ENCODE assay signal across 7 cellular contexts in the genomic region with DNA sequence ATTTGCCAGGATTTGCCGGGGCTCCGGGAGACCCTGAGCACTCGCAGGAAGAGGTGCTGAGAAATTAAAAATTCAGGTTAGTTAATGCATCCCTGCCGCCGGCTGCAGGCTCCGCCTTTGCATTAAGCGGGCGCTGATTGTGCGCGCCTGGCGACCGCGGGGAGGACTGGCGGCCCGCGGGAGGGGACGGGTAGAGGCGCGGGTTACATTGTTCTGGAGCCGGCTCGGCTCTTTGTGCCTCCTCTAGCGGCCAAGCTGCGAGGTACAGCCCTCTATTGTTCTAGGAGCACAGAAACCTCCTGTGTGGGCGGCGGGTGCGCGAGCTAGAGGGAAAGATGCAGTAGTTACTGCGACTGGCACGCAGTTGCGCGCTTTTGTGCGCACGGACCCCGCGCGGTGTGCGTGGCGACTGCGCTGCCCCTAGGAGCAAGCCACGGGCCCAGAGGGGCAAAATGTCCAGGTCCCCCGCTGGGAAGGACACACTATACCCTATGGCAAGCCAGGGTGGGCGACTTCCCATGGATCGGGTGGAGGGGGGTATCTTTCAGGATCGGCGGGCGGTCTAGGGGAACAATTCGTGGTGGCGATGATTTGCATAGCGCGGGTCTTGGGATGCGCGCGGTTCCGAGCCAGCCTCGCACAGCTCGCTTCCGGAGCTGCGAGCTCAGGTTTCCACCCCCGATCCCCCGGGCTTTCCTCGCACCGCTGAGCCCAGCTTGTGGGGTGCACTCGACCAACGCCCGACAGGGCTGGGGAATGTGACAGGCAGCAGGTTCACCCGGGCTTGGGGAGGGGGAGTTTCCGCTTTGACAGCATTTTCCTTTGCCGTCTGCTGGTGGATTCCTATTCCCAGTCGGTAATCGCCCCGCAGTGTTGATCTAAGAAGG. TPM values are rescaled to one million over a fixed set of nuclear protein-coding genes. Genes with fewer than 3 reads are reported as not detected.
DNase-seq lines count a peak whose midpoint lies in the region; ATAC-seq and TF ChIP-seq lines count a peak whose summit lies in the region.

No MANE protein-coding gene starts in this region.

- H3K9me3 ChIP-seq in right cardiac atrium (ENCODE audit: control insufficient read depth, low read length) (no peaks in the 10 kb centered on the region), gastrocnemius medialis (no peaks in the 10 kb centered on the region)

- in situ Hi-C loops in gastrocnemius medialis (cut with MboI; ENCODE audit: low sequenced_read_pairs in 4 of 4): no loop called here

- H3K27ac ChIP-seq in right cardiac atrium (ENCODE audit: low read length): no peak overlapping the region
- H3K27ac ChIP-seq in gastrocnemius medialis: no peak overlapping the region

- H3K36me3 ChIP-seq in gastrocnemius medialis: no peaks in the 10 kb centered on the region

- no peak for TF ChIP-seq POLR2A in gastrocnemius medialis (IDR thresholded peaks at IDR 0.05)

- H3K4me1 ChIP-seq in right cardiac atrium (ENCODE audit: control insufficient read depth, insufficient read depth, low read length) (peaks cover 2% of the 10 kb centered on the region), gastrocnemius medialis (peaks cover 38 to 51% of the 10 kb centered on the region in 2 donors)

- ATAC-seq in HG03139 (IDR thresholded peaks at IDR 0.05; ENCODE audit: unreplicated experiment) (peak; percentile 62), right cardiac atrium (peak in 1 of 2 donors; percentile 68), gastrocnemius medialis (no peak), HG02970 (IDR thresholded peaks at IDR 0.05; ENCODE audit: low FRiP score, unreplicated experiment) (no peak)

- intact Hi-C loops in right cardiac atrium (cut with DNase I) (loop anchor here in 1 of 4 donors (10.0 kb wide), 1 partner anchor 733 kb away; no protein-coding TSS in a partner anchor), gastrocnemius medialis (cut with DNase I; ENCODE audit: low total_unique reads) (loop anchor here (5.0 kb wide), 1 partner anchor 184 kb away; the partner anchor contains the start of gene NARS1)

- H3K4me3 ChIP-seq in right cardiac atrium (ENCODE audit: low read length) (peak overlapping the region; percentile 27), gastrocnemius medialis (peak overlapping the region; percentile 6 to 42 (median 26))

- DNase-seq in GM10266 (ENCODE audit: extremely low spot score) (peak; percentile 78), NCI-H526 treated with DMSO at 0.1 percent for 48 hours (lab: John Stamatoyannopoulos, UW) (peak; percentile 92), right cardiac atrium (peak; percentile 50 to 70 (median 61)), gastrocnemius medialis (no peak)
- DNase-seq in activated naive CD4-positive, alpha-beta T cell treated with Interleukin-2 at 50 U/mL for 16 hours: peak; percentile 37

- peak; percentile 52 for TF ChIP-seq CTCF in GM10266 (IDR thresholded peaks at IDR 0.05; ENCODE audit: control insufficient read depth, insufficient read depth, low read depth, missing control alignments)
- TF ChIP-seq CTCF in gastrocnemius medialis (IDR thresholded peaks at IDR 0.05 in 4 of 5, conservative IDR thresholded peaks at IDR 0.05 in 1 of 5): peak in 4 of 5 experiments; percentile 29 to 45 (median 34)

- H3K27me3 ChIP-seq in right cardiac atrium (ENCODE audit: control insufficient read depth, insufficient read depth): peaks cover 5% of the 10 kb centered on the region
- H3K27me3 ChIP-seq in gastrocnemius medialis: peaks cover 90 to 94% (median 90%) of the 10 kb centered on the region in 3 donors

- 1% methylated on average over 71 of the region's 71 CpGs for WGBS in right cardiac atrium

RNA-seq across cellular contexts. Expression of gene ONECUT2, which starts 2.9 kb away (rescaled TPM):
- under 1 TPM in 3 of 4 donors, not detected in 1; 0.03 to 0.20 (median 0.09) TPM for total RNA-seq in right cardiac atrium
- 0.02 TPM for polyA plus RNA-seq in right cardiac atrium
- under 1 TPM in 3 of 4 donors, not detected in 1; under 0.01 to 0.15 (median 0.04) TPM for total RNA-seq in gastrocnemius medialis

Comparison
In these comparisons a context has a peak if more than half of its experiments do, and no peak if none do; other contexts are left out.
1. DNase-seq: peak in GM10266 (single experiment), NCI-H526 treated with DMSO at 0.1 percent for 48 hours (single experiment), activated naive CD4-positive, alpha-beta T cell treated with Interleukin-2 at 50 U/mL for 16 hours (single experiment) and right cardiac atrium (3 of 3); none in gastrocnemius medialis (0 of 2).